Comparison of ENCODE assay signal across 19 cellular contexts in genomic region chr10:86721232-86721631, GRCh38. TPM values are rescaled to one million over a fixed set of nuclear protein-coding genes. Genes with fewer than 3 reads are reported as not detected.
DNase-seq lines count a peak whose midpoint lies in the region; ATAC-seq and TF ChIP-seq lines count a peak whose summit lies in the region.
"Had no signal": no experiment of that assay in that cellular context is flagged by ENCODE, and none has a peak within 500 bp of the region (broad histone marks: within the 10 kb centered on the region; RNA-seq: fewer than 3 reads in every experiment).

No MANE protein-coding gene starts in this region.

- DNase-seq in cardiac muscle cell (ENCODE audit: low read depth in 1 of 2, low spot score in 1 of 2) (no peak), right atrium auricular region (ENCODE audit: low spot score) (no peak), GM23338 (ENCODE audit: low spot score) (no peak), mesendoderm (peak; percentile 57), gastrocnemius medialis (no peak), endothelial cell (ENCODE audit: low spot score) (no peak)
- DNase-seq: Caco-2; CD4-positive, CD25-positive, alpha-beta regulatory T cell; CD8-positive, alpha-beta T cell; DMS153; DND-41; H7; HCEC 1CT had no signal

- H3K18ac ChIP-seq in mesendoderm (ENCODE audit: low read length) = no peak overlapping the region

- H3K9me3 ChIP-seq in cardiac muscle cell (ENCODE audit: low read depth) (no peaks in the 10 kb centered on the region), right atrium auricular region (no peaks in the 10 kb centered on the region), gastrocnemius medialis (no peaks in the 10 kb centered on the region)
- H3K9me3 ChIP-seq: BLaER1, Caco-2 had no signal

- ATAC-seq in GM23338 (no peak), gastrocnemius medialis (no peak), HG02970 (IDR thresholded peaks at IDR 0.05; ENCODE audit: low FRiP score, unreplicated experiment) (no peak), HG02678 (IDR thresholded peaks at IDR 0.05; ENCODE audit: unreplicated experiment) (no peak)
- ATAC-seq: CD8-positive, alpha-beta T cell had no signal

- no CpG with 5 or more reads among the region's 5 CpGs for WGBS in mesendoderm (ENCODE audit: extremely low coverage, insufficient coverage, low lambda C conversion rate)

- H2BK120ac ChIP-seq in mesendoderm (ENCODE audit: low read depth, low read length) = no peak overlapping the region

- H3K79me1 ChIP-seq in mesendoderm (ENCODE audit: low read length) = no peaks in the 10 kb centered on the region

- H3K27me3 Mint-ChIP-seq in GM23338 (ENCODE audit: insufficient read depth, low read depth, poor library complexity) = no peaks in the 10 kb centered on the region
- peaks cover 6% of the 10 kb centered on the region for H3K27me3 Mint-ChIP-seq in endothelial cell (ENCODE audit: unreplicated experiment)

- in situ Hi-C loops in gastrocnemius medialis (cut with MboI; ENCODE audit: low sequenced_read_pairs in 4 of 4) = no loop called here

- no peak overlapping the region for H3K56ac ChIP-seq in mesendoderm (ENCODE audit: low read length)

- H3K9ac ChIP-seq in mesendoderm (ENCODE audit: low read length) = no peak overlapping the region
- H3K9ac ChIP-seq: BLaER1 had no signal

- no peaks in the 10 kb centered on the region for H3F3A ChIP-seq in GM23338 (replicated peaks; ENCODE audit: low read depth)

- intact Hi-C loops in gastrocnemius medialis (cut with DNase I; ENCODE audit: low total_unique reads) = no loop called here

- no peak overlapping the region for H3K4ac ChIP-seq in mesendoderm (ENCODE audit: low read depth, low read length)

- H3K4me3 Mint-ChIP-seq in GM23338 (no peak overlapping the region), endothelial cell (ENCODE audit: unreplicated experiment) (no peak overlapping the region)
- H3K4me3 Mint-ChIP-seq: B cell; CD4-positive, CD25-positive, alpha-beta regulatory T cell; CD8-positive, alpha-beta T cell had no signal

- H4K8ac ChIP-seq in mesendoderm (ENCODE audit: low read depth, low read length) = no peak overlapping the region

- H3K4me1 ChIP-seq in cardiac muscle cell (ENCODE audit: low read depth) (no peaks in the 10 kb centered on the region), right atrium auricular region (peaks cover 0 to 37% of the 10 kb centered on the region in 2 donors), GM23338 (ENCODE audit: insufficient read depth) (no peaks in the 10 kb centered on the region; the same call in 1 of the 2 replicates), mesendoderm (ENCODE audit: control insufficient read depth, low read depth, low read length) (peaks cover 4% of the 10 kb centered on the region), gastrocnemius medialis (peaks cover 21 to 22% of the 10 kb centered on the region in 2 donors)
- H3K4me1 ChIP-seq: Caco-2 had no signal

- H3K27ac Mint-ChIP-seq in GM23338 = no peak overlapping the region
- H3K27ac Mint-ChIP-seq in endothelial cell (ENCODE audit: unreplicated experiment) = no peak overlapping the region
- H3K27ac Mint-ChIP-seq: B cell; CD4-positive, CD25-positive, alpha-beta regulatory T cell; CD8-positive, alpha-beta T cell had no signal

- H3K27me3 ChIP-seq in cardiac muscle cell (no peaks in the 10 kb centered on the region), right atrium auricular region (no peaks in the 10 kb centered on the region), GM23338 (ENCODE audit: insufficient read depth) (no peaks in the 10 kb centered on the region), mesendoderm (ENCODE audit: insufficient read depth, low read length, poor library complexity) (no peaks in the 10 kb centered on the region), gastrocnemius medialis (no peaks in the 10 kb centered on the region)
- H3K27me3 ChIP-seq: BLaER1 had no signal

- no peak overlapping the region for H2BK5ac ChIP-seq in mesendoderm (ENCODE audit: low read length)

- no peak overlapping the region for H2BK15ac ChIP-seq in mesendoderm (replicated peaks; ENCODE audit: low read depth)

- no peak for TF ChIP-seq POLR2A in gastrocnemius medialis (IDR thresholded peaks at IDR 0.05)

- H3K4me3 ChIP-seq in cardiac muscle cell = no peak overlapping the region
- no peak overlapping the region for H3K4me3 ChIP-seq in right atrium auricular region
- no peak overlapping the region for H3K4me3 ChIP-seq in GM23338
- H3K4me3 ChIP-seq in mesendoderm (ENCODE audit: low read length) = no peak overlapping the region
- no peak overlapping the region for H3K4me3 ChIP-seq in gastrocnemius medialis
- H3K4me3 ChIP-seq: BLaER1 had no signal

- no peak overlapping the region for H2AK5ac ChIP-seq in mesendoderm (ENCODE audit: low read length)

- H2AFZ ChIP-seq in GM23338 = peak overlapping the region; percentile 77

- H3K27ac ChIP-seq in cardiac muscle cell (peak overlapping the region; percentile 65), right atrium auricular region (peak overlapping the region in 1 of 2 donors; percentile 3), GM23338 (ENCODE audit: low read depth) (no peak overlapping the region), mesendoderm (ENCODE audit: low read depth, low read length) (no peak overlapping the region), gastrocnemius medialis (peak overlapping the region; percentile 57 to 97 (median 60))
- H3K27ac ChIP-seq: 22Rv1, BLaER1, C4-2B had no signal

- H3K4me2 ChIP-seq in GM23338 (no peak overlapping the region), mesendoderm (ENCODE audit: low read length) (no peak overlapping the region)
- H3K4me2 ChIP-seq: BLaER1 had no signal

- H3K4me1 Mint-ChIP-seq in GM23338 (peaks cover 8% of the 10 kb centered on the region), endothelial cell (ENCODE audit: unreplicated experiment) (no peaks in the 10 kb centered on the region)

- TF ChIP-seq CTCF in cardiac muscle cell (IDR thresholded peaks at IDR 0.05; ENCODE audit: low read depth, low read length) (no peak), right atrium auricular region (IDR thresholded peaks at IDR 0.05) (no peak), GM23338 (conservative IDR thresholded peaks at IDR 0.05; ENCODE audit: low read depth in 2 of 2) (no peak), gastrocnemius medialis (IDR thresholded peaks at IDR 0.05 in 4 of 5, conservative IDR thresholded peaks at IDR 0.05 in 1 of 5) (no peak), endothelial cell (IDR thresholded peaks at IDR 0.05; ENCODE audit: unreplicated experiment) (no peak)

- H3K9me3 Mint-ChIP-seq in GM23338 = no peaks in the 10 kb centered on the region
- H3K9me3 Mint-ChIP-seq in endothelial cell (ENCODE audit: unreplicated experiment) = no peaks in the 10 kb centered on the region
- H3K9me3 Mint-ChIP-seq: CD8-positive, alpha-beta T cell had no signal

- no peak overlapping the region for H3K23ac ChIP-seq in mesendoderm (ENCODE audit: low read length)

- no peaks in the 10 kb centered on the region for H4K20me1 ChIP-seq in GM23338 (replicated peaks; ENCODE audit: insufficient read depth)
- H4K20me1 ChIP-seq: BLaER1 had no signal

- H3K9me2 ChIP-seq in GM23338 (ENCODE audit: insufficient read depth) = peaks cover 4% of the 10 kb centered on the region; the same call in 1 of the 2 replicates

- no peaks in the 10 kb centered on the region for H3K79me2 ChIP-seq in GM23338 (replicated peaks; ENCODE audit: insufficient read depth)
- no peaks in the 10 kb centered on the region for H3K79me2 ChIP-seq in mesendoderm (ENCODE audit: control insufficient read depth, insufficient read depth, low read length)

- no peaks in the 10 kb centered on the region for H3K36me3 Mint-ChIP-seq in GM23338 (ENCODE audit: low read depth)
- no peaks in the 10 kb centered on the region for H3K36me3 Mint-ChIP-seq in endothelial cell (ENCODE audit: low read depth, unreplicated experiment)
- H3K36me3 Mint-ChIP-seq: CD4-positive, CD25-positive, alpha-beta regulatory T cell; CD8-positive, alpha-beta T cell had no signal

- H3K36me3 ChIP-seq in cardiac muscle cell = peaks cover 91% of the 10 kb centered on the region
- H3K36me3 ChIP-seq in right atrium auricular region = peaks cover 77% of the 10 kb centered on the region
- H3K36me3 ChIP-seq in GM23338 (ENCODE audit: insufficient read depth) = no peaks in the 10 kb centered on the region
- no peaks in the 10 kb centered on the region for H3K36me3 ChIP-seq in mesendoderm (ENCODE audit: control insufficient read depth, insufficient read depth, low read length)
- H3K36me3 ChIP-seq in gastrocnemius medialis = peaks cover 0 to 46% of the 10 kb centered on the region in 2 donors
- H3K36me3 ChIP-seq: BLaER1 had no signal

- no peak overlapping the region for H4K5ac ChIP-seq in mesendoderm (ENCODE audit: low read length)

TF ChIP-seq in GM23338, 12 proteins besides CTCF, POLR2A, EP300 and RAD21 (continues in another document):
- TF ChIP-seq ETS1 (IDR thresholded peaks at IDR 0.05) = no peak

RNA-seq across cellular contexts. Expression of gene BMPR1A, which starts 35.2 kb away (rescaled TPM):
- total RNA-seq in cardiac muscle cell (37.0 and 39.4 TPM in 2 replicates), right atrium auricular region (10 to 100 TPM; 28.6 to 41.2 TPM), gastrocnemius medialis (10 to 100 TPM; 16.4 to 22.7 (median 18.0) TPM), endothelial cell (ENCODE audit: unreplicated experiment) (20.8 TPM)
- polyA plus RNA-seq in cardiac muscle cell (35.6 and 54.2 TPM in 2 replicates), GM23338 (2016; fragmentation: Nextera tagmentation; extraction: Ambion mirVana) (12.4 and 14.2 TPM in 2 replicates)
- 82.5 and 87.7 TPM in 2 replicates for total RNA-seq in GM23338 (2014; rRNA removed; shearing (Covaris generic))
- polyA plus RNA-seq in mesendoderm (2013, experiment 1 of 2) = 72.9 TPM
- 74.8 TPM for polyA plus RNA-seq in mesendoderm (2013, experiment 2 of 2)

RNA-seq across cellular contexts. Expression of gene LDB3, which starts 52.9 kb away (rescaled TPM):
- total RNA-seq in cardiac muscle cell = 202 and 213 TPM in 2 replicates
- 266 and 317 TPM in 2 replicates for polyA plus RNA-seq in cardiac muscle cell
- 100 to 1,000 TPM; 448 to 908 TPM for total RNA-seq in right atrium auricular region
- 0.14 and 0.85 TPM in 2 replicates for total RNA-seq in GM23338 (2014; rRNA removed; shearing (Covaris generic))
- 0.16 and 0.42 TPM in 2 replicates for polyA plus RNA-seq in GM23338 (2016; fragmentation: Nextera tagmentation; extraction: Ambion mirVana)
- polyA plus RNA-seq in mesendoderm (2013, experiment 1 of 2) = 0.51 TPM
- 0.59 TPM for polyA plus RNA-seq in mesendoderm (2013, experiment 2 of 2)
- total RNA-seq in gastrocnemius medialis = 100 to 1,000 TPM; 164 to 305 (median 227) TPM
- total RNA-seq in endothelial cell (ENCODE audit: unreplicated experiment) = 0.36 TPM
- total RNA-seq: CD4-positive, CD25-positive, alpha-beta regulatory T cell; CD8-positive, alpha-beta T cell had no signal
- polyA plus RNA-seq: CD4-positive, CD25-positive, alpha-beta regulatory T cell had no signal

Comparison
In these comparisons a context has a peak if more than half of its experiments do, and no peak if none do; other contexts are left out.
1. H3K27ac ChIP-seq: peak in cardiac muscle cell (single experiment) and gastrocnemius medialis (4 of 4); none in GM23338 (single experiment) and mesendoderm (single experiment).
2. RNA of gene LDB3, which starts 52.9 kb away (total RNA-seq): 448 to 908 TPM in right atrium auricular region, 164 to 305 TPM in gastrocnemius medialis and 202 to 213 TPM in cardiac muscle cell; 0.36 TPM in endothelial cell (single experiment) and 0.14 to 0.85 TPM in GM23338; every median in the first group is over 10 times any median in the second.